Comparison of ENCODE assay signal across 8 cellular contexts in the genomic region with DNA sequence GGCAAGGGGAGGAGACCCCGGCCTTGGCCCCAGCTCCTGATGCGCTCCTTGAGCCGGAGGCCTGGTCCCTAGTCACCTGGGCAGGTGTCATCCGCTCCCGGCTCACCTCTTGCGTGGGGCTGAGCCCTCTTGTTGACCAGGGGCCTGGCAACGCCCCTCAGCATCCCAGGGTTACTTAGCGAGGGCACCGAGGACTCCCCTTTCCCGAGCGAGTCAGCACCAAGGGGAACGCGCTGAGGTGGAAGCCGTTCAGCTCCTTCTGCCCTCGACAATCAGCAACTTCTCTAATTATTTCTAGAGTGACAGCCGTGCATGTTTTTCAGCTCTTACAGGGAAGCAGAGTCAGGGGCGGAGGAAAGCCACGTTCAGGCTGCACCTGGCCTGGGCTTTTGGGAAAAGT. TPM values are rescaled to one million over a fixed set of nuclear protein-coding genes. Genes with fewer than 3 reads are reported as not detected.
A peak's percentile ranks its signal among the peaks of the same experiment; 100 is the strongest.
DNase-seq lines count a peak whose midpoint lies in the region; ATAC-seq and TF ChIP-seq lines count a peak whose summit lies in the region.

No MANE protein-coding gene starts in this region.

- H3K36me3 ChIP-seq in KMS-11 (ENCODE audit: insufficient read depth) (no peaks in the 10 kb centered on the region), neural cell (ENCODE audit: insufficient read depth, low read length) (no peaks in the 10 kb centered on the region)

- TF ChIP-seq RAD21 in neural cell (conservative IDR thresholded peaks at IDR 0.05): no peak

- no peaks in the 10 kb centered on the region for H3K9me2 ChIP-seq in neural cell (ENCODE audit: insufficient read depth, low read length)

- no peaks in the 10 kb centered on the region for H3K4me1 ChIP-seq in KMS-11 (ENCODE audit: low read depth, poor library complexity, severe bottlenecking)

- H3K79me2 ChIP-seq in KMS-11 (ENCODE audit: insufficient read depth, low read depth) (no peaks in the 10 kb centered on the region), neural cell (replicated peaks; ENCODE audit: insufficient read depth, low read length) (peaks cover 3% of the 10 kb centered on the region)

- H3K4me3 ChIP-seq in KMS-11 (IDR thresholded peaks at IDR 0.05; ENCODE audit: insufficient read depth, low read depth, low read length): no peak overlapping the region
- H3K4me3 ChIP-seq in dorsolateral prefrontal cortex: peak overlapping the region; percentile 71 to 100 (median 90)
- peak overlapping the region; percentile 93 for H3K4me3 ChIP-seq in neural cell (ENCODE audit: low read length)

- H3K27me3 ChIP-seq in CD4-positive, alpha-beta T cell (ENCODE audit: control insufficient read depth, insufficient read depth, low read length): peaks cover 17% of the 10 kb centered on the region
- peaks cover 5% of the 10 kb centered on the region; the same call in 1 of the 2 replicates for H3K27me3 ChIP-seq in KMS-11 (ENCODE audit: insufficient read depth, low read depth)
- H3K27me3 ChIP-seq in dorsolateral prefrontal cortex: no peaks in the 10 kb centered on the region
- no peaks in the 10 kb centered on the region for H3K27me3 ChIP-seq in neural cell (ENCODE audit: insufficient read depth, low read depth, low read length)

- peaks cover 23% of the 10 kb centered on the region for H3K27me3 Mint-ChIP-seq in CD4-positive, alpha-beta T cell

- H3K4me2 ChIP-seq in KMS-11 (peak overlapping the region; percentile 28; the same call in 1 of the 2 replicates), neural cell (ENCODE audit: low read length) (peak overlapping the region; percentile 52)

- no peaks in the 10 kb centered on the region for H3K9me3 ChIP-seq in CD4-positive, alpha-beta T cell (ENCODE audit: control insufficient read depth, low read length)
- no peaks in the 10 kb centered on the region for H3K9me3 ChIP-seq in neural cell (ENCODE audit: low read length)

- no peak for TF ChIP-seq CTCF in CD4-positive, alpha-beta T cell (IDR thresholded peaks at IDR 0.05)
- TF ChIP-seq CTCF in KMS-11 (conservative IDR thresholded peaks at IDR 0.05; ENCODE audit: low read depth, low read length) (no peak), dorsolateral prefrontal cortex (IDR thresholded peaks at IDR 0.05 in 54 of 56, conservative IDR thresholded peaks at IDR 0.05 in 2 of 56; ENCODE audit: low read depth in 1 of 56, partially characterized antibody in 56 of 56) (no peak), neural cell (IDR thresholded peaks at IDR 0.05; ENCODE audit: poor library complexity, severe bottlenecking) (no peak)

- H2AFZ ChIP-seq in KMS-11 (ENCODE audit: low read depth): peak overlapping the region; percentile 48; the same call in 1 of the 2 replicates
- peak overlapping the region; percentile 80 for H2AFZ ChIP-seq in neural cell (ENCODE audit: low read depth, low read length)

- intact Hi-C loops in CD4-positive, alpha-beta T cell (cut with DNase I, micrococcal nuclease): loop anchor here in 1 of 2 experiments (1.0 kb wide), 1 partner anchor 292 kb away; the partner anchor contains the start of gene ERRFI1
- intact Hi-C loops in dorsolateral prefrontal cortex (cut with DNase I): loop anchor here (1.0 kb wide), 1 partner anchor 292 kb away; the partner anchor contains the start of gene ERRFI1 (in 2 of the 2)

- no peak for DNase-seq in CD4-positive, alpha-beta T cell
- peak in 1 of 10 donors; percentile 23 for DNase-seq in dorsolateral prefrontal cortex
- no peak for DNase-seq in left lobe of liver (ENCODE audit: low spot score)
- no peak for DNase-seq in cortex of kidney (lab: John Stamatoyannopoulos, UW)
- no peak for DNase-seq in anterior cingulate cortex (lab: John Stamatoyannopoulos, UW)
- DNase-seq in glomerular visceral epithelial cell (ENCODE audit: extremely low spot score): no peak

- H3K9ac ChIP-seq in KMS-11 (no peak overlapping the region), neural cell (ENCODE audit: low read length) (peak overlapping the region; percentile 84)

- H3K27ac ChIP-seq in CD4-positive, alpha-beta T cell (ENCODE audit: low read depth, low read length): no peak overlapping the region
- H3K27ac ChIP-seq in KMS-11: no peak overlapping the region
- peak overlapping the region in 41 of 59 donors; percentile 6 to 87 (median 62) for H3K27ac ChIP-seq in dorsolateral prefrontal cortex
- peak overlapping the region; percentile 66 for H3K27ac ChIP-seq in neural cell (ENCODE audit: low read length)

- H3F3A ChIP-seq in neural cell (ENCODE audit: insufficient read depth, low read length, poor library complexity, severe bottlenecking): peaks cover 4% of the 10 kb centered on the region

- H3K4me1 Mint-ChIP-seq in CD4-positive, alpha-beta T cell (ENCODE audit: low read depth): peaks cover 17% of the 10 kb centered on the region

- peak; percentile 11 for ATAC-seq in CD4-positive, alpha-beta T cell (ENCODE audit: poor library complexity)
- no peak for ATAC-seq in left lobe of liver

- TF ChIP-seq EP300 in neural cell (conservative IDR thresholded peaks at IDR 0.05; ENCODE audit: poor library complexity, severe bottlenecking): no peak

- POLR2A ChIA-PET in CD4-positive, alpha-beta T cell (lab: Charles Lee): interaction anchor here (0.7 to 1.6 kb wide), 3 partner anchors 294 to 369 kb away, joined by 3 to 4 read pairs (median 3); no protein-coding TSS in a partner anchor

- no peaks in the 10 kb centered on the region for H4K20me1 ChIP-seq in KMS-11 (ENCODE audit: insufficient read depth)
- H4K20me1 ChIP-seq in neural cell (ENCODE audit: insufficient read depth): no peaks in the 10 kb centered on the region

- no peaks in the 10 kb centered on the region for H3K36me3 Mint-ChIP-seq in CD4-positive, alpha-beta T cell (ENCODE audit: low read depth)

- peak overlapping the region; percentile 49 for H3K27ac Mint-ChIP-seq in CD4-positive, alpha-beta T cell

- no peaks in the 10 kb centered on the region for H3K9me3 Mint-ChIP-seq in CD4-positive, alpha-beta T cell

- H3K4me3 Mint-ChIP-seq in CD4-positive, alpha-beta T cell: peak overlapping the region; percentile 84

- CTCF ChIA-PET in CD4-positive, alpha-beta T cell (lab: Charles Lee): interaction anchor here (1.1 to 1.7 kb wide), 2 partner anchors 286 to 303 kb away, joined by 3 to 6 read pairs; no protein-coding TSS in a partner anchor

TF ChIP-seq in neural cell, 6 proteins besides CTCF, POLR2A, EP300 and RAD21:
- TF ChIP-seq MXI1 (conservative IDR thresholded peaks at IDR 0.05; ENCODE audit: poor library complexity, severe bottlenecking) (no peak), POLR2AphosphoS5 (IDR thresholded peaks at IDR 0.05) (no peak), TAF1 (IDR thresholded peaks at IDR 0.05; ENCODE audit: low read depth) (no peak), EZH2 (IDR thresholded peaks at IDR 0.05; ENCODE audit: borderline replicate concordance, insufficient read depth, low read length, poor library complexity, severe bottlenecking) (no peak), SMC3 (conservative IDR thresholded peaks at IDR 0.05; ENCODE audit: poor library complexity) (no peak), REST (IDR thresholded peaks at IDR 0.05; ENCODE audit: borderline replicate concordance) (no peak)
TF ChIP-seq in neural cell: peak in this region for 0.

RNA-seq across cellular contexts. Expression of gene SLC45A1, which starts 0.5 kb away (rescaled TPM):
- total RNA-seq in CD4-positive, alpha-beta T cell: under 1 TPM; 0.88 to 0.98 TPM
- total RNA-seq in dorsolateral prefrontal cortex: 10 to 100 TPM in 119 of 120 experiments, 1 to 10 TPM in 1; 8.8 to 28.7 (median 19.1) TPM
- 7.1 and 13.7 TPM in 2 replicates for polyA plus RNA-seq in neural cell
- 9.7 and 10.2 TPM in 2 replicates for polyA minus RNA-seq in neural cell
- total RNA-seq in left lobe of liver: 0.20 TPM

Comparison
In these comparisons a context has a peak if more than half of its experiments do, and no peak if none do; other contexts are left out.
1. H3K27ac ChIP-seq: peak in dorsolateral prefrontal cortex (41 of 59) and neural cell (single experiment); none in CD4-positive, alpha-beta T cell (single experiment) and KMS-11 (single experiment).